ENCODE assay signal across 8 cellular contexts in the genomic region with DNA sequence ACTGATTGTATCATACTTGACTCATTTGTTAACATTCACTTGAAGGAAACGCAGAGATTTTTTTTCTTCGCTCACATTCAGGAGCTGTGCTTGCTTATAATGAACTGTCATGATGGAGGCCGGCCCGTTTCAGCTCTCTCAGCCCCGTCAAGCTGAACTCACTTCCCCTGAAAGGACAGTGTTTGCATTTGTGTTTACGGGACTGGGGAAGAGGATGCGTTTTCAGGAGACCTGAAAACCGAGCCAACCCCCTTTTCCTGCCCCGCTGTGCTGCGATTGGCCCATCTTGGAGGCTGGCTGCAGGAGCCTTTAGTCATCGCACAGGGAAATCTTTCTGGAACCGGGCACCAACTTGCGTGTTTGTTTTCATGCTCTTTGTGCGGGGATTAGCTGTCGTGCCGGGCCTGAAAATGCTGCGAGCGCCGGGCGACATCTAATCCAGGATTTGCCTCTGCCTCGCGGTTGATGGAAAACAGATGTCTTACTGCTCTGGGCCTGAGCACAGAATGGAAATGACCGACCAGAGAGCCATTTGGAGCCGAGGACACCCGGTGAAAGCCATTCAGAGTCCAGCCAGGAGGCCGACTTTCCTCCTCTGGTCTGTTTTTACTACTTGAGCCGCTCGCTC. TPM values are rescaled to one million over a fixed set of nuclear protein-coding genes. Genes with fewer than 3 reads are reported as not detected.
DNase-seq lines count a peak whose midpoint lies in the region; ATAC-seq and TF ChIP-seq lines count a peak whose summit lies in the region.

No MANE protein-coding gene starts in this region.

- ATAC-seq in GM18505 (IDR thresholded peaks at IDR 0.05; ENCODE audit: unreplicated experiment): peak; percentile 20
- ATAC-seq in HG03108 (IDR thresholded peaks at IDR 0.05; ENCODE audit: unreplicated experiment): peak; percentile 19
- peak; percentile 72 for ATAC-seq in RWPE2 (ENCODE audit: low read depth)

- TF ChIP-seq CTCF in AG04450 (IDR thresholded peaks at IDR 0.05; ENCODE audit: low read depth, low read length) (no peak), RWPE2 (IDR thresholded peaks at IDR 0.05; ENCODE audit: poor library complexity, severe bottlenecking) (no peak), brain microvascular endothelial cell (IDR thresholded peaks at IDR 0.05; ENCODE audit: low read depth, low read length, missing control alignments) (no peak)

- POLR2A ChIA-PET in AG04450 (lab: Yijun Ruan, JAX): interaction anchor here (0.7 to 1.3 kb wide), 4 partner anchors 12 to 36 kb away, joined by 3 to 4 read pairs (median 4); a partner anchor contains a TSS

- H3K27ac ChIP-seq in AG04450 (ENCODE audit: low read depth, low read length) (peak overlapping the region; percentile 93), RWPE2 (ENCODE audit: poor library complexity, severe bottlenecking) (peak overlapping the region; percentile 80), brain microvascular endothelial cell (peak overlapping the region; percentile 63), iPS DF 6.9 (ENCODE audit: low read length) (no peak overlapping the region)

- H3K4me3 ChIP-seq in AG04450 (ENCODE audit: low read depth, low read length): peak overlapping the region; percentile 76
- H3K4me3 ChIP-seq in RWPE2 (ENCODE audit: severe bottlenecking): peak overlapping the region; percentile 39
- H3K4me3 ChIP-seq in brain microvascular endothelial cell (ENCODE audit: low read depth, low read length): peak overlapping the region; percentile 70
- H3K4me3 ChIP-seq in iPS DF 6.9 (ENCODE audit: low read length): peak overlapping the region; percentile 52; the same call in 1 of the 2 replicates

- no peaks in the 10 kb centered on the region for H3K36me3 ChIP-seq in RWPE2 (ENCODE audit: low read depth)
- no peaks in the 10 kb centered on the region for H3K36me3 ChIP-seq in brain microvascular endothelial cell (replicated peaks)
- H3K36me3 ChIP-seq in iPS DF 6.9 (ENCODE audit: control insufficient read depth, insufficient read depth, low read length): no peaks in the 10 kb centered on the region

- H3K4me1 ChIP-seq in RWPE2 (ENCODE audit: insufficient read depth, poor library complexity, severe bottlenecking) (peaks cover 8% of the 10 kb centered on the region), iPS DF 6.9 (ENCODE audit: control insufficient read depth, insufficient read depth, low read length) (no peaks in the 10 kb centered on the region)

- in situ Hi-C loops in brain microvascular endothelial cell (cut with HindIII; ENCODE audit: low pct_ligation_motif_present, low sequenced_read_pairs): no loop called here

- CTCF ChIA-PET in AG04450 (lab: Charles Lee): interaction anchor here (1.0 to 1.1 kb wide), 2 partner anchors 93 to 421 kb away, joined by 3 read pairs; no protein-coding TSS in a partner anchor

- no peaks in the 10 kb centered on the region for H3K27me3 ChIP-seq in AG04450 (ENCODE audit: control insufficient read depth, insufficient read depth, low read length)
- no peaks in the 10 kb centered on the region for H3K27me3 ChIP-seq in RWPE2 (ENCODE audit: insufficient read depth, poor library complexity, severe bottlenecking)
- H3K27me3 ChIP-seq in brain microvascular endothelial cell (replicated peaks): no peaks in the 10 kb centered on the region
- no peaks in the 10 kb centered on the region for H3K27me3 ChIP-seq in iPS DF 6.9 (ENCODE audit: control insufficient read depth, insufficient read depth, low read length)

- DNase-seq in AG04450 (ENCODE audit: low read depth, low spot score): peak; percentile 59
- DNase-seq in RWPE2 (ENCODE audit: low spot score): no peak
- DNase-seq in brain microvascular endothelial cell: peak; percentile 75
- DNase-seq in iPS DF 6.9 (ENCODE audit: low read depth, low spot score): no peak
- peak; percentile 65 for DNase-seq in putamen (ENCODE audit: low spot score)
- DNase-seq in NOMO-1 treated with dmso at 0.1 percent for 144 hours (lab: John Stamatoyannopoulos, UW; ENCODE audit: unreplicated experiment): no peak

- TF ChIP-seq POLR2A in GM18505 (IDR thresholded peaks at IDR 0.05; ENCODE audit: borderline replicate concordance, extremely low read depth, insufficient read depth, insufficient read length): no peak

- WGBS in iPS DF 6.9 (ENCODE audit: insufficient coverage, insufficient read length): no CpG with 5 or more reads among the region's 28 CpGs

- H3K9me3 ChIP-seq in AG04450 (ENCODE audit: control insufficient read depth, insufficient read depth, low read length) (no peaks in the 10 kb centered on the region), RWPE2 (ENCODE audit: severe bottlenecking) (no peaks in the 10 kb centered on the region), iPS DF 6.9 (ENCODE audit: control insufficient read depth, insufficient read depth, low read length) (no peaks in the 10 kb centered on the region)

RNA-seq across cellular contexts. Expression of a gene that starts 18.0 kb away (rescaled TPM):
- polyA plus RNA-seq in AG04450 (2011; rRNA removed): 30.4 and 31.3 TPM in 2 replicates
- polyA minus RNA-seq in AG04450 (2011; rRNA and poly(A)+ RNA removed): 102 and 131 TPM in 2 replicates

Comparison
In these comparisons a context has a peak if more than half of its experiments do, and no peak if none do; other contexts are left out.
1. DNase-seq: peak in AG04450 (single experiment), brain microvascular endothelial cell (single experiment) and putamen (single experiment); none in RWPE2 (single experiment), iPS DF 6.9 (single experiment) and NOMO-1 treated with dmso at 0.1 percent for 144 hours (single experiment).
2. ATAC-seq: peak in every context shown above with its lines; median percentile 72 in RWPE2; 20 in GM18505; 19 in HG03108.
3. Peak in every context shown above with its lines, with median percentiles within 50 percentile points of each other: H3K4me3 ChIP-seq.